Comparison of ENCODE assay signal across 8 cellular contexts in genomic region chr5:94968507-94969095, GRCh38.
DNase-seq lines count a peak whose midpoint lies in the region; ATAC-seq and TF ChIP-seq lines count a peak whose summit lies in the region.

No MANE protein-coding gene starts in this region.

- H3K27me3 Mint-ChIP-seq in effector memory CD8-positive, alpha-beta T cell: no peaks in the 10 kb centered on the region

- H3K9me3 ChIP-seq in HCT116 (ENCODE audit: control insufficient read depth in 1 of 2, insufficient read depth in 1 of 2, low read depth in 1 of 2, low read length in 2 of 2): no peaks in the 10 kb centered on the region

- RAD21 ChIA-PET in HCT116 (lab: Charles Lee; ENCODE audit: low non-redundant PET in 1 of 2, low total read pairs in 2 of 2, uncharacterized antibody in 2 of 2, unreplicated experiment in 2 of 2): interaction anchor here in 1 of 2 experiments (1.0 kb wide), 1 partner anchor 292 kb away, joined by 3 read pairs; no protein-coding TSS in a partner anchor

- no TSS peak for BruUV-seq in HCT116 (replicated peaks; lab: Mats Ljungman, UMichigan)

- H3K4me2 ChIP-seq in HCT116 (ENCODE audit: low read length): peak overlapping the region; percentile 21; the same call in 1 of the 2 replicates

- POLR2A ChIA-PET in HCT116 (lab: Charles Lee): interaction anchor here (0.9 kb wide), 1 partner anchor 210 kb away, joined by 3 read pairs; no protein-coding TSS in a partner anchor

- no peaks in the 10 kb centered on the region for H3K27me3 ChIP-seq in HCT116 (ENCODE audit: insufficient read depth, low read length)

- H3K4me3 ChIP-seq in HCT116 (replicated peaks in 1 of 2; ENCODE audit: low read depth in 1 of 2, low read length in 2 of 2): no peak overlapping the region

- no peaks in the 10 kb centered on the region for H4K20me1 ChIP-seq in HCT116 (ENCODE audit: insufficient read depth)

- TF ChIP-seq POLR2A in HCT116 (IDR thresholded peaks at IDR 0.05; ENCODE audit: borderline replicate concordance, extremely low read depth, insufficient read depth, insufficient read length): no peak

- no peaks in the 10 kb centered on the region for H3K36me3 Mint-ChIP-seq in effector memory CD8-positive, alpha-beta T cell (ENCODE audit: insufficient read depth)

- TF ChIP-seq RAD21 in HCT116 (IDR thresholded peaks at IDR 0.05; ENCODE audit: low read depth): peak; percentile 79

- ATAC-seq in HCT116: peak; percentile 83
- ATAC-seq in effector memory CD8-positive, alpha-beta T cell (replicated peaks): peak; percentile 61

- CTCF ChIA-PET in HCT116 (lab: Charles Lee): interaction anchor here (0.6 to 2.8 kb wide), 10 partner anchors 8 to 878 kb away, joined by 3 to 27 read pairs (median 3); no protein-coding TSS in a partner anchor

- no peak overlapping the region for H3K9ac ChIP-seq in HCT116 (ENCODE audit: low read length)

- no peak overlapping the region for H3K27ac Mint-ChIP-seq in effector memory CD8-positive, alpha-beta T cell

- no peaks in the 10 kb centered on the region; a peak in 1 of 4 replicates for H3K4me1 ChIP-seq in HCT116 (ENCODE audit: control insufficient read depth in 1 of 2, insufficient read depth in 2 of 2, low read length in 2 of 2)

- no peaks in the 10 kb centered on the region for H3K36me3 ChIP-seq in HCT116 (ENCODE audit: control insufficient read depth in 1 of 2, insufficient read depth in 2 of 2, low read length in 2 of 2)

- no peaks in the 10 kb centered on the region for H3K9me3 Mint-ChIP-seq in effector memory CD8-positive, alpha-beta T cell

- H3K79me2 ChIP-seq in HCT116 (ENCODE audit: insufficient read depth, low read length): no peaks in the 10 kb centered on the region

- H3K4me3 Mint-ChIP-seq in effector memory CD8-positive, alpha-beta T cell: no peak overlapping the region

- H3K9me2 ChIP-seq in HCT116 (ENCODE audit: insufficient read depth): no peaks in the 10 kb centered on the region

- DNase-seq in stimulated activated CD4-positive, alpha-beta T cell treated with anti-CD3 and anti-CD28 coated beads, Interleukin-15, amount 100 ng/mL, for 24 hours: peak; percentile 4
- DNase-seq in stimulated activated CD4-positive, alpha-beta T cell treated with anti-CD3 and anti-CD28 coated beads, Interleukin-4, amount 100 ng/mL, for 4 hours: no peak
- DNase-seq in HCT116 (ENCODE audit: low read depth, low spot score) (peak; percentile 69), MV-4-11 (lab: John Stamatoyannopoulos, UW) (peak; percentile 61), RPMI8226 (peak; percentile 79), medulla oblongata (ENCODE audit: extremely low spot score) (peak; percentile 81)
- no peak for DNase-seq in effector memory CD8-positive, alpha-beta T cell
- no peak for DNase-seq in effector CD4-positive, alpha-beta T cell

- H3K27ac ChIP-seq in HCT116 (ENCODE audit: low read depth, low read length): no peak overlapping the region

- no peaks in the 10 kb centered on the region for H3K4me1 Mint-ChIP-seq in effector memory CD8-positive, alpha-beta T cell (ENCODE audit: low read depth in 2 of 2)

- peak overlapping the region; percentile 52 for H2AFZ ChIP-seq in HCT116 (ENCODE audit: low read depth, low read length, poor library complexity, severe bottlenecking)

- peak; percentile 64 to 75 (median 73); a peak in 5 of 6 replicates for TF ChIP-seq CTCF in HCT116 (IDR thresholded peaks at IDR 0.05 in 2 of 3, conservative IDR thresholded peaks at IDR 0.05 in 1 of 3; ENCODE audit: borderline replicate concordance in 1 of 3, insufficient read depth in 1 of 3, low read depth in 2 of 3, low read length in 2 of 3)

- intact Hi-C loops in HCT116 (cut with micrococcal nuclease): loop anchor here (1.0 kb wide), 3 partner anchors 271 to 879 kb away; no protein-coding TSS in a partner anchor

TF ChIP-seq in HCT116, 20 proteins besides CTCF, POLR2A, EP300 and RAD21:
- peak; percentile 77 for TF ChIP-seq TCF7L2 (IDR thresholded peaks at IDR 0.05; ENCODE audit: borderline replicate concordance, extremely low read depth, insufficient read depth, insufficient read length)
- TF ChIP-seq, protein P1, sequence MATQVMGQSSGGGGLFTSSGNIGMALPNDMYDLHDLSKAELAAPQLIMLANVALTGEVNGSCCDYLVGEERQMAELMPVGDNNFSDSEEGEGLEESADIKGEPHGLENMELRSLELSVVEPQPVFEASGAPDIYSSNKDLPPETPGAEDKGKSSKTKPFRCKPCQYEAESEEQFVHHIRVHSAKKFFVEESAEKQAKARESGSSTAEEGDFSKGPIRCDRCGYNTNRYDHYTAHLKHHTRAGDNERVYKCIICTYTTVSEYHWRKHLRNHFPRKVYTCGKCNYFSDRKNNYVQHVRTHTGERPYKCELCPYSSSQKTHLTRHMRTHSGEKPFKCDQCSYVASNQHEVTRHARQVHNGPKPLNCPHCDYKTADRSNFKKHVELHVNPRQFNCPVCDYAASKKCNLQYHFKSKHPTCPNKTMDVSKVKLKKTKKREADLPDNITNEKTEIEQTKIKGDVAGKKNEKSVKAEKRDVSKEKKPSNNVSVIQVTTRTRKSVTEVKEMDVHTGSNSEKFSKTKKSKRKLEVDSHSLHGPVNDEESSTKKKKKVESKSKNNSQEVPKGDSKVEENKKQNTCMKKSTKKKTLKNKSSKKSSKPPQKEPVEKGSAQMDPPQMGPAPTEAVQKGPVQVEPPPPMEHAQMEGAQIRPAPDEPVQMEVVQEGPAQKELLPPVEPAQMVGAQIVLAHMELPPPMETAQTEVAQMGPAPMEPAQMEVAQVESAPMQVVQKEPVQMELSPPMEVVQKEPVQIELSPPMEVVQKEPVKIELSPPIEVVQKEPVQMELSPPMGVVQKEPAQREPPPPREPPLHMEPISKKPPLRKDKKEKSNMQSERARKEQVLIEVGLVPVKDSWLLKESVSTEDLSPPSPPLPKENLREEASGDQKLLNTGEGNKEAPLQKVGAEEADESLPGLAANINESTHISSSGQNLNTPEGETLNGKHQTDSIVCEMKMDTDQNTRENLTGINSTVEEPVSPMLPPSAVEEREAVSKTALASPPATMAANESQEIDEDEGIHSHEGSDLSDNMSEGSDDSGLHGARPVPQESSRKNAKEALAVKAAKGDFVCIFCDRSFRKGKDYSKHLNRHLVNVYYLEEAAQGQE (IDR thresholded peaks at IDR 0.05; ENCODE audit: low read depth): no peak
TF ChIP-seq in HCT116: peak in this region for 1.

Comparison
In these comparisons a context has a peak if more than half of its experiments do, and no peak if none do; other contexts are left out.
1. DNase-seq: peak in stimulated activated CD4-positive, alpha-beta T cell treated with anti-CD3 and anti-CD28 coated beads, Interleukin-15, amount 100 ng/mL, for 24 hours (single experiment), HCT116 (single experiment), MV-4-11 (single experiment), RPMI8226 (single experiment) and medulla oblongata (single experiment); none in stimulated activated CD4-positive, alpha-beta T cell treated with anti-CD3 and anti-CD28 coated beads, Interleukin-4, amount 100 ng/mL, for 4 hours (0 of 2), effector memory CD8-positive, alpha-beta T cell (0 of 3) and effector CD4-positive, alpha-beta T cell (single experiment).